Comparison of ENCODE assay signal across 2 cellular contexts in genomic region chr13:20410726-20411125, GRCh38.
A peak's percentile ranks its signal among the peaks of the same experiment; 100 is the strongest.
TF ChIP-seq lines count a peak whose summit lies in the region.

No MANE protein-coding gene starts in this region.

TF ChIP-seq in H1, 55 proteins besides CTCF, POLR2A, EP300 and RAD21:
- TF ChIP-seq KDM1A (IDR thresholded peaks at IDR 0.05; ENCODE audit: borderline replicate concordance, low read length): 0 out of 2 replicates have a peak, but pooled peaks have one; percentile 11
- TF ChIP-seq TEAD4 (IDR thresholded peaks at IDR 0.05; ENCODE audit: low read depth, low read length): no peak

TF ChIP-seq in WTC11, 78 proteins besides CTCF, POLR2A, EP300 and RAD21:
- no peak for TF ChIP-seq ZMAT4 (CRISPR knock-in tag; IDR thresholded peaks at IDR 0.05)
- TF ChIP-seq SMAD4 (CRISPR knock-in tag; IDR thresholded peaks at IDR 0.05): no peak
- no peak for TF ChIP-seq CREM (CRISPR knock-in tag; IDR thresholded peaks at IDR 0.05)
- TF ChIP-seq ZNF138 (CRISPR knock-in tag; conservative IDR thresholded peaks at IDR 0.05): no peak
- no peak for TF ChIP-seq ZNF121 (CRISPR knock-in tag; IDR thresholded peaks at IDR 0.05)
- no peak for TF ChIP-seq MYBL2 (CRISPR knock-in tag; IDR thresholded peaks at IDR 0.05)
- TF ChIP-seq ARID4B (CRISPR knock-in tag; IDR thresholded peaks at IDR 0.05; ENCODE audit: borderline replicate concordance): no peak
- no peak for TF ChIP-seq SP1 (CRISPR knock-in tag; conservative IDR thresholded peaks at IDR 0.05)
- TF ChIP-seq NR1H2 (CRISPR knock-in tag; IDR thresholded peaks at IDR 0.05): no peak
- TF ChIP-seq ELF4 (CRISPR knock-in tag; IDR thresholded peaks at IDR 0.05; ENCODE audit: low read depth): no peak
- no peak for TF ChIP-seq ZNF317 (CRISPR knock-in tag; IDR thresholded peaks at IDR 0.05; ENCODE audit: borderline replicate concordance, low read depth)
- TF ChIP-seq ATF3 (CRISPR knock-in tag; conservative IDR thresholded peaks at IDR 0.05): no peak
- TF ChIP-seq RELA (CRISPR knock-in tag; IDR thresholded peaks at IDR 0.05; ENCODE audit: borderline replicate concordance): no peak
- no peak for TF ChIP-seq ATF1 (CRISPR knock-in tag; IDR thresholded peaks at IDR 0.05)
- no peak for TF ChIP-seq E2F1 (CRISPR knock-in tag; IDR thresholded peaks at IDR 0.05)
